27 cellular contexts compared by ENCODE assay signal in genomic region chr13:20654156-20654555, GRCh38. TPM values are rescaled to one million over a fixed set of nuclear protein-coding genes. Genes with fewer than 3 reads are reported as not detected.
DNase-seq lines count a peak whose midpoint lies in the region; FAIRE-seq and TF ChIP-seq lines count a peak whose summit lies in the region.
"Had no signal": no experiment of that assay in that cellular context is flagged by ENCODE, and none has a peak within 500 bp of the region (broad histone marks: within the 10 kb centered on the region; RNA-seq: fewer than 3 reads in every experiment).

No MANE protein-coding gene starts in this region.

- peaks cover 2% of the 10 kb centered on the region for H3K27me3 Mint-ChIP-seq in T-helper 2 cell treated with Interferon-gamma antibody and Interleukin-4, amounts not matched to agents 5 μg/mL and 100 μg/mL, for 36 hours (ENCODE audit: low read depth)
- no peaks in the 10 kb centered on the region for H3K27me3 Mint-ChIP-seq in Caco-2 (ENCODE audit: insufficient read depth, unreplicated experiment)
- H3K27me3 Mint-ChIP-seq: activated B cell treated with CpG ODN at 0.5 μM for 24 hours; central memory CD8-positive, alpha-beta T cell; IgD-negative memory B cell; type B pancreatic cell had no signal

- no peak overlapping the region for H2AFZ ChIP-seq in osteoblast (ENCODE audit: low read length)
- H2AFZ ChIP-seq: neural progenitor cell had no signal

- POLR2A ChIA-PET in AG04449 (lab: Yijun Ruan, JAX) (no interaction called here), Caco-2 (lab: Charles Lee) (no interaction called here)

- TF ChIP-seq CTCF in AG04449 (IDR thresholded peaks at IDR 0.05; ENCODE audit: insufficient read depth, low read length, missing control alignments) (no peak), osteoblast (IDR thresholded peaks at IDR 0.05; ENCODE audit: extremely low read depth, low read depth, low read length) (no peak), Caco-2 (IDR thresholded peaks at IDR 0.05; ENCODE audit: insufficient read depth in 1 of 2, low read depth in 1 of 2, low read length in 1 of 2, severe bottlenecking in 1 of 2, unreplicated experiment in 1 of 2) (no peak)

- H3K9me3 ChIP-seq in osteoblast (ENCODE audit: low read depth, low read length) (no peaks in the 10 kb centered on the region), Caco-2 (no peaks in the 10 kb centered on the region)
- H3K9me3 ChIP-seq: BLaER1, gastrocnemius medialis, lower lobe of right lung, psoas muscle had no signal

- no peaks in the 10 kb centered on the region for H3K4me1 Mint-ChIP-seq in T-helper 2 cell treated with Interferon-gamma antibody and Interleukin-4, amounts not matched to agents 5 μg/mL and 100 μg/mL, for 36 hours (ENCODE audit: low read depth)
- H3K4me1 Mint-ChIP-seq in Caco-2 (ENCODE audit: low read depth, unreplicated experiment): no peaks in the 10 kb centered on the region
- H3K4me1 Mint-ChIP-seq: activated B cell treated with CpG ODN at 0.5 μM for 24 hours; central memory CD8-positive, alpha-beta T cell; IgD-negative memory B cell had no signal

- H3K27ac ChIP-seq in osteoblast (ENCODE audit: low read depth, low read length): peak overlapping the region; percentile 78
- H3K27ac ChIP-seq: BLaER1, gastrocnemius medialis, lower lobe of right lung, neural progenitor cell, psoas muscle had no signal

- intact Hi-C loops in Caco-2 (cut with micrococcal nuclease; ENCODE audit: unreplicated experiment): no loop called here

- BruUV-seq in Caco-2 (replicated peaks; lab: Mats Ljungman, UMichigan): no TSS peak

- H3K9me3 Mint-ChIP-seq in T-helper 2 cell treated with Interferon-gamma antibody and Interleukin-4, amounts not matched to agents 5 μg/mL and 100 μg/mL, for 36 hours: no peaks in the 10 kb centered on the region
- H3K9me3 Mint-ChIP-seq in Caco-2 (ENCODE audit: unreplicated experiment): peaks cover 6% of the 10 kb centered on the region
- H3K9me3 Mint-ChIP-seq: activated B cell treated with CpG ODN at 0.5 μM for 24 hours; activated T-helper 1 cell treated with anti-CD3 and anti-CD28 coated beads, Interleukin-12 subunit alpha, Interleukin-12 subunit beta, Interleukin-2, Interleukin-4 antibody, amounts not matched to agents 30 ng/mL and 10 ng/mL and 1 ng/mL, durations not matched to agents 14 hours and 24 hours and 36 hours; central memory CD8-positive, alpha-beta T cell; IgD-negative memory B cell; neural progenitor cell; type B pancreatic cell had no signal

- H3K4me3 Mint-ChIP-seq in T-helper 2 cell treated with Interferon-gamma antibody and Interleukin-4, amounts not matched to agents 5 μg/mL and 100 μg/mL, for 36 hours: no peak overlapping the region
- no peak overlapping the region for H3K4me3 Mint-ChIP-seq in Caco-2 (ENCODE audit: unreplicated experiment)
- H3K4me3 Mint-ChIP-seq: activated B cell treated with CpG ODN at 0.5 μM for 24 hours; activated T-helper 1 cell treated with anti-CD3 and anti-CD28 coated beads, Interleukin-12 subunit alpha, Interleukin-12 subunit beta, Interleukin-2, Interleukin-4 antibody, amounts not matched to agents 30 ng/mL and 10 ng/mL and 1 ng/mL, durations not matched to agents 14 hours and 24 hours and 36 hours; central memory CD8-positive, alpha-beta T cell; IgD-negative memory B cell; neural progenitor cell; type B pancreatic cell had no signal

- DNase-seq in AG04449 (ENCODE audit: low read depth, low spot score): peak; percentile 1
- peak; percentile 49 for DNase-seq in LHCN-M2 (ENCODE audit: low read depth)
- DNase-seq in dermis blood vessel endothelial cell: peak; percentile 55
- DNase-seq in osteoblast (ENCODE audit: insufficient read length, low spot score, missing footprints): peak; percentile 76
- DNase-seq in T-helper 2 cell treated with Interferon-gamma antibody and Interleukin-4, amounts not matched to agents 5 μg/mL and 100 μg/mL, for 36 hours (ENCODE audit: low spot score): no peak
- no peak for DNase-seq in H4 (ENCODE audit: low spot score)
- DNase-seq in Caco-2: no peak
- no peak for DNase-seq in frontal cortex (ENCODE audit: low spot score in 2 of 2)
- DNase-seq: ACHN; activated B cell treated with CpG ODN at 0.5 μM for 24 hours; activated naive CD4-positive, alpha-beta T cell treated with anti-CD3 and anti-CD28 coated beads, Interleukin-2, amount 50 U/mL, for 16 hours; COR-L47; DMS79 treated with DMSO at 0.1 percent for 48 hours; gastrocnemius medialis; lower lobe of right lung; NCI-H1105 treated with DMSO at 0.1 percent for 48 hours; NCI-H2029; NCI-H774; psoas muscle; T1000 had no signal

- H3K27me3 ChIP-seq in osteoblast (ENCODE audit: insufficient read depth, low read length): no peaks in the 10 kb centered on the region
- no peaks in the 10 kb centered on the region for H3K27me3 ChIP-seq in Caco-2 (replicated peaks; ENCODE audit: control insufficient read depth, insufficient read depth, low read length)
- H3K27me3 ChIP-seq: BLaER1, gastrocnemius medialis, neural progenitor cell had no signal

- H3K4me3 ChIP-seq in AG04449 (ENCODE audit: low read depth, low read length) (no peak overlapping the region), osteoblast (ENCODE audit: insufficient read depth, low read length) (no peak overlapping the region), Caco-2 (ENCODE audit: low read depth, low read length) (no peak overlapping the region)
- H3K4me3 ChIP-seq: BLaER1, gastrocnemius medialis, lower lobe of right lung, neural progenitor cell, psoas muscle had no signal

- peak overlapping the region; percentile 44 for H3K4me2 ChIP-seq in osteoblast (ENCODE audit: insufficient read depth, low read length)
- H3K4me2 ChIP-seq: BLaER1, neural progenitor cell had no signal

- no peaks in the 10 kb centered on the region for H4K20me1 ChIP-seq in osteoblast (ENCODE audit: insufficient read depth, low read length)
- H4K20me1 ChIP-seq: BLaER1 had no signal

- H3K36me3 ChIP-seq in osteoblast (ENCODE audit: insufficient read depth, low read length): no peaks in the 10 kb centered on the region
- no peaks in the 10 kb centered on the region for H3K36me3 ChIP-seq in Caco-2 (ENCODE audit: control insufficient read depth, insufficient read depth, low read length)
- H3K36me3 ChIP-seq: BLaER1, lower lobe of right lung had no signal

- FAIRE-seq in frontal cortex (lab: Jason Lieb, UNC): no peak
- FAIRE-seq: keratinocyte had no signal

- CTCF ChIA-PET in AG04449 (lab: Yijun Ruan, JAX) (no interaction called here), Caco-2 (lab: Charles Lee) (no interaction called here)

- H3K4me1 ChIP-seq in osteoblast (ENCODE audit: insufficient read depth, low read length): peaks cover 13% of the 10 kb centered on the region
- H3K4me1 ChIP-seq in Caco-2: no peaks in the 10 kb centered on the region
- H3K4me1 ChIP-seq: gastrocnemius medialis, lower lobe of right lung, neural progenitor cell, psoas muscle had no signal

- no peak overlapping the region for H3K27ac Mint-ChIP-seq in T-helper 2 cell treated with Interferon-gamma antibody and Interleukin-4, amounts not matched to agents 5 μg/mL and 100 μg/mL, for 36 hours
- H3K27ac Mint-ChIP-seq in Caco-2 (ENCODE audit: unreplicated experiment): no peak overlapping the region
- H3K27ac Mint-ChIP-seq: activated B cell treated with CpG ODN at 0.5 μM for 24 hours; activated T-helper 1 cell treated with anti-CD3 and anti-CD28 coated beads, Interleukin-12 subunit alpha, Interleukin-12 subunit beta, Interleukin-2, Interleukin-4 antibody, amounts not matched to agents 30 ng/mL and 10 ng/mL and 1 ng/mL, durations not matched to agents 14 hours and 24 hours and 36 hours; IgD-negative memory B cell; neural progenitor cell; type B pancreatic cell had no signal

- H3K36me3 Mint-ChIP-seq in T-helper 2 cell treated with Interferon-gamma antibody and Interleukin-4, amounts not matched to agents 5 μg/mL and 100 μg/mL, for 36 hours (ENCODE audit: low read depth): no peaks in the 10 kb centered on the region
- H3K36me3 Mint-ChIP-seq in Caco-2 (ENCODE audit: insufficient read depth, unreplicated experiment): no peaks in the 10 kb centered on the region

- no peaks in the 10 kb centered on the region for H3K79me2 ChIP-seq in osteoblast (ENCODE audit: insufficient read depth, low read length)

RNA-seq across cellular contexts. Expression of gene IL17D, which starts 49.3 kb away (rescaled TPM):
- total RNA-seq in LHCN-M2 (2014; rRNA removed): 4.9 and 7.1 TPM in 2 replicates
- 9.2 TPM for polyA plus RNA-seq in LHCN-M2 (2012)
- 2.7 and 3.7 TPM in 2 replicates for total RNA-seq in dermis blood vessel endothelial cell
- 2.1 and 2.2 TPM in 2 replicates for total RNA-seq in osteoblast
- total RNA-seq in H4 (2014; rRNA removed; shearing (Covaris generic)): 0.43 and 0.97 TPM in 2 replicates
- total RNA-seq in Caco-2 (2022): 1.7 and 2.2 TPM in 2 replicates
- 12.6 TPM for total RNA-seq in frontal cortex
- total RNA-seq: activated B cell treated with CpG ODN at 0.5 μM for 24 hours had no signal

Comparison
In these comparisons a context has a peak if more than half of its experiments do, and no peak if none do; other contexts are left out.
1. DNase-seq: peak in AG04449 (single experiment), LHCN-M2 (single experiment), dermis blood vessel endothelial cell (single experiment) and osteoblast (single experiment); none in T-helper 2 cell treated with Interferon-gamma antibody and Interleukin-4, amounts not matched to agents 5 μg/mL and 100 μg/mL, for 36 hours (single experiment), H4 (single experiment), Caco-2 (0 of 2) and frontal cortex (0 of 2).